Comparison of ENCODE assay signal across 19 cellular contexts in the genomic region with DNA sequence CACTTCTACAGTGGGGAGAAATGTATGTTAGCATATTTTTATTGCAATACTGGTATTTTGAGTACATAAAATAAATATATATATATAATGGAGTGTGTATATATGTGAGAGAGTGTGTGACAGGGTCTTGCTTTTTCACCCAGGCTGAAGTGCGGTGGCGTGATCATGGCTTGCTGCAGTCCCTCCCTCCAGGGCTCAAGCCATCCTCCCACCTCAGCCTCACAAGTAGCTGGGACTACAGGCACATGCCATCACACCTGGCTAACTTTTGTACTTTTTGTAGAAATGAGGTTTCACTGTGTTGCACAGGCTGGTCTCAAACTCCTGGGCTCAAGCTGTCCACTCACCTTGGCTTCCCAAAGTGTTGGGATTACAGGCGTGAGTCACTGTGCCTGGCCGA. TPM values are rescaled to one million over a fixed set of nuclear protein-coding genes. Genes with fewer than 3 reads are reported as not detected.
DNase-seq lines count a peak whose midpoint lies in the region; ATAC-seq, FAIRE-seq and TF ChIP-seq lines count a peak whose summit lies in the region.
"Had no signal": no experiment of that assay in that cellular context is flagged by ENCODE, and none has a peak within 500 bp of the region (broad histone marks: within the 10 kb centered on the region; RNA-seq: fewer than 3 reads in every experiment).

No MANE protein-coding gene starts in this region.

- no peaks in the 10 kb centered on the region for H3K27me3 ChIP-seq in CD4-positive, CD25-positive, alpha-beta regulatory T cell (ENCODE audit: control insufficient read depth, insufficient read depth, low read length)
- H3K27me3 ChIP-seq in CD8-positive, alpha-beta T cell (ENCODE audit: insufficient read depth, low read length) = no peaks in the 10 kb centered on the region
- H3K27me3 ChIP-seq in mononuclear cell (ENCODE audit: insufficient read depth, low read length) = no peaks in the 10 kb centered on the region
- H3K27me3 ChIP-seq: heart left ventricle, sigmoid colon had no signal

- peaks cover 22% of the 10 kb centered on the region for H3K36me3 Mint-ChIP-seq in CD4-positive, CD25-positive, alpha-beta regulatory T cell
- H3K36me3 Mint-ChIP-seq in CD8-positive, alpha-beta T cell = peaks cover 55% of the 10 kb centered on the region
- peaks cover 39% of the 10 kb centered on the region for H3K36me3 Mint-ChIP-seq in activated T-helper 1 cell treated with anti-CD3 and anti-CD28 coated beads, Interleukin-12 subunit alpha, Interleukin-12 subunit beta, Interleukin-2, Interleukin-4 antibody, amounts not matched to agents 30 ng/mL and 10 ng/mL and 1 ng/mL, durations not matched to agents 14 hours and 24 hours and 36 hours (ENCODE audit: low read depth)

- FAIRE-seq in frontal cortex (lab: Jason Lieb, UNC) = no peak

- H3K4me1 Mint-ChIP-seq in CD4-positive, CD25-positive, alpha-beta regulatory T cell = peaks cover 22 to 66% (median 48%) of the 10 kb centered on the region in 4 donors
- peaks cover 69% of the 10 kb centered on the region for H3K4me1 Mint-ChIP-seq in CD8-positive, alpha-beta T cell (ENCODE audit: low read depth)
- peaks cover 67% of the 10 kb centered on the region for H3K4me1 Mint-ChIP-seq in activated T-helper 1 cell treated with anti-CD3 and anti-CD28 coated beads, Interleukin-12 subunit alpha, Interleukin-12 subunit beta, Interleukin-2, Interleukin-4 antibody, amounts not matched to agents 30 ng/mL and 10 ng/mL and 1 ng/mL, durations not matched to agents 14 hours and 24 hours and 36 hours (ENCODE audit: low read depth)

- H3K27ac ChIP-seq in CD4-positive, CD25-positive, alpha-beta regulatory T cell (ENCODE audit: insufficient read depth, low read length, poor library complexity, severe bottlenecking) = peak overlapping the region; percentile 99
- H3K27ac ChIP-seq in CD8-positive, alpha-beta T cell (ENCODE audit: low read depth, low read length) = no peak overlapping the region
- H3K27ac ChIP-seq: parathyroid adenoma had no signal

- peak overlapping the region; percentile 98 for H3K4me3 ChIP-seq in CD4-positive, CD25-positive, alpha-beta regulatory T cell (ENCODE audit: low read depth, low read length)
- H3K4me3 ChIP-seq in CD8-positive, alpha-beta T cell (ENCODE audit: low read depth, low read length) = peak overlapping the region; percentile 60
- H3K4me3 ChIP-seq in mononuclear cell (ENCODE audit: low read length) = peak overlapping the region; percentile 26
- H3K4me3 ChIP-seq: lung, sigmoid colon had no signal

- peak in 1 of 3 donors; percentile 44 for DNase-seq in CD4-positive, CD25-positive, alpha-beta regulatory T cell
- no peak for DNase-seq in CD8-positive, alpha-beta T cell
- DNase-seq in activated T-helper 1 cell treated with anti-CD3 and anti-CD28 coated beads, Interleukin-12 subunit alpha, Interleukin-12 subunit beta, Interleukin-2, Interleukin-4 antibody, amounts not matched to agents 30 ng/mL and 10 ng/mL and 1 ng/mL, durations not matched to agents 14 hours and 24 hours and 36 hours (ENCODE audit: low spot score) = no peak
- DNase-seq in frontal cortex (ENCODE audit: low spot score in 2 of 2) = no peak
- DNase-seq: amniotic stem cell; Calu3; caudate nucleus; effector CD8-positive, alpha-beta T cell; heart left ventricle; NCI-H1092 treated with DMSO at 0.1 percent for 48 hours; NCI-H526; SHP77; sigmoid colon had no signal

- peaks cover 17% of the 10 kb centered on the region for H3K36me3 ChIP-seq in CD4-positive, CD25-positive, alpha-beta regulatory T cell (ENCODE audit: control insufficient read depth, insufficient read depth, low read length)
- peaks cover 11% of the 10 kb centered on the region for H3K36me3 ChIP-seq in CD8-positive, alpha-beta T cell (ENCODE audit: insufficient read depth, low read length)

- H3K9me3 ChIP-seq in CD4-positive, CD25-positive, alpha-beta regulatory T cell (ENCODE audit: control insufficient read depth in 2 of 2, low read length in 2 of 2) = no peaks in the 10 kb centered on the region
- H3K9me3 ChIP-seq in CD8-positive, alpha-beta T cell (ENCODE audit: low read length) = no peaks in the 10 kb centered on the region
- no peaks in the 10 kb centered on the region for H3K9me3 ChIP-seq in mononuclear cell (ENCODE audit: low read depth, low read length)
- H3K9me3 ChIP-seq: heart left ventricle, sigmoid colon had no signal

- no peaks in the 10 kb centered on the region for H3K27me3 Mint-ChIP-seq in CD4-positive, CD25-positive, alpha-beta regulatory T cell
- no peaks in the 10 kb centered on the region for H3K27me3 Mint-ChIP-seq in CD8-positive, alpha-beta T cell (ENCODE audit: low read depth)
- no peaks in the 10 kb centered on the region for H3K27me3 Mint-ChIP-seq in activated T-helper 1 cell treated with anti-CD3 and anti-CD28 coated beads, Interleukin-12 subunit alpha, Interleukin-12 subunit beta, Interleukin-2, Interleukin-4 antibody, amounts not matched to agents 30 ng/mL and 10 ng/mL and 1 ng/mL, durations not matched to agents 14 hours and 24 hours and 36 hours (ENCODE audit: insufficient read depth)

- no peak for ATAC-seq in CD4-positive, CD25-positive, alpha-beta regulatory T cell (ENCODE audit: low read depth in 2 of 2)
- no peak for ATAC-seq in CD8-positive, alpha-beta T cell
- no peak for ATAC-seq in GM21723 (IDR thresholded peaks at IDR 0.05; ENCODE audit: unreplicated experiment)
- ATAC-seq in GM21528 (IDR thresholded peaks at IDR 0.05; ENCODE audit: low FRiP score, unreplicated experiment) = no peak
- ATAC-seq: heart left ventricle had no signal

- peaks cover 83% of the 10 kb centered on the region for H3K4me1 ChIP-seq in CD4-positive, CD25-positive, alpha-beta regulatory T cell (ENCODE audit: control insufficient read depth, insufficient read depth, low read length, poor library complexity, severe bottlenecking)
- H3K4me1 ChIP-seq in CD8-positive, alpha-beta T cell (ENCODE audit: insufficient read depth, low read length) = peaks cover 63% of the 10 kb centered on the region
- H3K4me1 ChIP-seq in mononuclear cell (ENCODE audit: insufficient read depth, low read length) = peaks cover 51% of the 10 kb centered on the region

- intact Hi-C loops in CD8-positive, alpha-beta T cell (cut with DNase I, micrococcal nuclease) = loop anchor here (2.0 to 10.0 kb wide), 11 partner anchors 25 to 721 kb away; a partner anchor contains a TSS
- intact Hi-C loops in activated T-helper 1 cell treated with anti-CD3 and anti-CD28 coated beads, Interleukin-12 subunit alpha, Interleukin-12 subunit beta, Interleukin-2, Interleukin-4 antibody, amounts not matched to agents 30 ng/mL and 10 ng/mL and 1 ng/mL, durations not matched to agents 14 hours and 24 hours and 36 hours (cut with micrococcal nuclease) = loop anchor here (2.0 kb wide), 4 partner anchors 35 to 531 kb away; a partner anchor contains a TSS

- CTCF ChIA-PET in CD8-positive, alpha-beta T cell (lab: Charles Lee) = interaction anchor here (0.9 to 5.6 kb wide), 11 partner anchors 8 to 535 kb away, joined by 3 to 117 read pairs (median 7); a partner anchor contains a TSS

- peak overlapping the region; percentile 98 to 99 (median 98) for H3K4me3 Mint-ChIP-seq in CD4-positive, CD25-positive, alpha-beta regulatory T cell
- H3K4me3 Mint-ChIP-seq in CD8-positive, alpha-beta T cell = peak overlapping the region; percentile 98
- H3K4me3 Mint-ChIP-seq in activated T-helper 1 cell treated with anti-CD3 and anti-CD28 coated beads, Interleukin-12 subunit alpha, Interleukin-12 subunit beta, Interleukin-2, Interleukin-4 antibody, amounts not matched to agents 30 ng/mL and 10 ng/mL and 1 ng/mL, durations not matched to agents 14 hours and 24 hours and 36 hours = peak overlapping the region; percentile 86

- no peak for TF ChIP-seq CTCF in CD8-positive, alpha-beta T cell (IDR thresholded peaks at IDR 0.05)

- H3K9me3 Mint-ChIP-seq in CD4-positive, CD25-positive, alpha-beta regulatory T cell = no peaks in the 10 kb centered on the region
- no peaks in the 10 kb centered on the region for H3K9me3 Mint-ChIP-seq in CD8-positive, alpha-beta T cell
- no peaks in the 10 kb centered on the region for H3K9me3 Mint-ChIP-seq in activated T-helper 1 cell treated with anti-CD3 and anti-CD28 coated beads, Interleukin-12 subunit alpha, Interleukin-12 subunit beta, Interleukin-2, Interleukin-4 antibody, amounts not matched to agents 30 ng/mL and 10 ng/mL and 1 ng/mL, durations not matched to agents 14 hours and 24 hours and 36 hours

- H3K27ac Mint-ChIP-seq in CD4-positive, CD25-positive, alpha-beta regulatory T cell = peak overlapping the region; percentile 92 to 98 (median 93)
- peak overlapping the region; percentile 99 for H3K27ac Mint-ChIP-seq in CD8-positive, alpha-beta T cell
- peak overlapping the region; percentile 90 for H3K27ac Mint-ChIP-seq in activated T-helper 1 cell treated with anti-CD3 and anti-CD28 coated beads, Interleukin-12 subunit alpha, Interleukin-12 subunit beta, Interleukin-2, Interleukin-4 antibody, amounts not matched to agents 30 ng/mL and 10 ng/mL and 1 ng/mL, durations not matched to agents 14 hours and 24 hours and 36 hours

- POLR2A ChIA-PET in CD8-positive, alpha-beta T cell (lab: Charles Lee) = interaction anchor here (0.9 to 1.9 kb wide), 6 partner anchors 10 to 82 kb away, joined by 3 to 8 read pairs (median 4); a partner anchor contains a TSS

RNA-seq across cellular contexts. Expression of a gene that starts 4.1 kb away (rescaled TPM):
- total RNA-seq in CD4-positive, CD25-positive, alpha-beta regulatory T cell = 425 TPM
- polyA plus RNA-seq in CD4-positive, CD25-positive, alpha-beta regulatory T cell = 100 to 1,000 TPM; 161 to 211 (median 169) TPM
- 100 to 1,000 TPM; 341 TPM for total RNA-seq in CD8-positive, alpha-beta T cell
- 219 and 223 TPM in 2 replicates for total RNA-seq in activated T-helper 1 cell treated with anti-CD3 and anti-CD28 coated beads, Interleukin-12 subunit alpha, Interleukin-12 subunit beta, Interleukin-2, Interleukin-4 antibody, amounts not matched to agents 30 ng/mL and 10 ng/mL and 1 ng/mL, durations not matched to agents 14 hours and 24 hours and 36 hours
- 457 TPM for total RNA-seq in mononuclear cell
- total RNA-seq in frontal cortex = 35.9 TPM

RNA-seq across cellular contexts. Expression of a gene that starts 52.5 kb away (rescaled TPM):
- 11.7 TPM for total RNA-seq in CD4-positive, CD25-positive, alpha-beta regulatory T cell
- 1 to 10 TPM; 1.5 to 5.9 (median 3.2) TPM for polyA plus RNA-seq in CD4-positive, CD25-positive, alpha-beta regulatory T cell
- under 1 TPM; 0.86 to 0.90 TPM for total RNA-seq in CD8-positive, alpha-beta T cell
- 6.7 and 7.3 TPM in 2 replicates for total RNA-seq in activated T-helper 1 cell treated with anti-CD3 and anti-CD28 coated beads, Interleukin-12 subunit alpha, Interleukin-12 subunit beta, Interleukin-2, Interleukin-4 antibody, amounts not matched to agents 30 ng/mL and 10 ng/mL and 1 ng/mL, durations not matched to agents 14 hours and 24 hours and 36 hours
- 21.6 TPM for total RNA-seq in mononuclear cell
- total RNA-seq in frontal cortex = under 0.01 TPM
- total RNA-seq: OCI-LY7 had no signal

Comparison
In these comparisons a context has a peak if more than half of its experiments do, and no peak if none do; other contexts are left out.
1. H3K4me3 ChIP-seq: peak in every context shown above with its lines; median percentile 98 in CD4-positive, CD25-positive, alpha-beta regulatory T cell; 60 in CD8-positive, alpha-beta T cell; 26 in mononuclear cell.